In genomic region chr1:55049271-55049913, GRCh38 we compare ENCODE assay signal across 1 cellular context.
TF ChIP-seq lines count a peak whose summit lies in the region.

No MANE protein-coding gene starts in this region.

TF ChIP-seq in H1, 55 proteins besides CTCF, POLR2A, EP300 and RAD21 (continued from another document):
- no peak for TF ChIP-seq USF2 (IDR thresholded peaks at IDR 0.05; ENCODE audit: low read length)
- TF ChIP-seq TCF12 (IDR thresholded peaks at IDR 0.05; ENCODE audit: low read depth, low read length), result no peak
- no peak for TF ChIP-seq KDM1A (IDR thresholded peaks at IDR 0.05; ENCODE audit: borderline replicate concordance, low read length)
- no peak for TF ChIP-seq EZH2 (IDR thresholded peaks at IDR 0.05; ENCODE audit: low read depth, low read length, severe bottlenecking)
- TF ChIP-seq SP4 (IDR thresholded peaks at IDR 0.05; ENCODE audit: low read length), result no peak
- TF ChIP-seq SIN3A (conservative IDR thresholded peaks at IDR 0.05 in 1 of 2, IDR thresholded peaks at IDR 0.05 in 1 of 2; ENCODE audit: low read depth in 1 of 2, low read length in 2 of 2), result no peak
- TF ChIP-seq SIX5 (IDR thresholded peaks at IDR 0.05; ENCODE audit: low read depth, low read length), result no peak
- no peak for TF ChIP-seq BCL11A (IDR thresholded peaks at IDR 0.05; ENCODE audit: low read depth in 2 of 2, low read length in 2 of 2)
- no peak for TF ChIP-seq NANOG (IDR thresholded peaks at IDR 0.05; ENCODE audit: insufficient read depth, low read depth, low read length, poor library complexity, severe bottlenecking)
- no peak for TF ChIP-seq GTF2F1 (IDR thresholded peaks at IDR 0.05; ENCODE audit: borderline replicate concordance, low read depth, low read length)
- no peak for TF ChIP-seq BRCA1 (IDR thresholded peaks at IDR 0.05; ENCODE audit: low read depth, low read length)
- TF ChIP-seq CHD1 (IDR thresholded peaks at IDR 0.05; ENCODE audit: low read depth, low read length), result no peak
- no peak for TF ChIP-seq MAX (IDR thresholded peaks at IDR 0.05)
- TF ChIP-seq SAP30 (IDR thresholded peaks at IDR 0.05; ENCODE audit: insufficient read depth, insufficient replicate concordance, low read length), result no peak
- TF ChIP-seq POU5F1 (IDR thresholded peaks at IDR 0.05; ENCODE audit: low read depth, low read length), result no peak
- no peak for TF ChIP-seq CHD7 (IDR thresholded peaks at IDR 0.05; ENCODE audit: insufficient replicate concordance, low read length)
